ENCODE assay signal across 8 cellular contexts in genomic region chr12:108560321-108560721, GRCh38. TPM values are rescaled to one million over a fixed set of nuclear protein-coding genes. Genes with fewer than 3 reads are reported as not detected.
DNase-seq lines count a peak whose midpoint lies in the region; ATAC-seq, FAIRE-seq and TF ChIP-seq lines count a peak whose summit lies in the region.

No MANE protein-coding gene starts in this region.

- no peak overlapping the region for H3K14ac ChIP-seq in H1 (ENCODE audit: insufficient read length)

- DNase-seq in DND-41 (no peak), OCI-LY7 (ENCODE audit: low spot score) (no peak), H1 (ENCODE audit: low read depth in 1 of 2, low spot score in 2 of 2) (no peak), neural progenitor cell (ENCODE audit: low spot score) (no peak), SHP77 treated with DMSO at 0.1 percent for 48 hours (lab: John Stamatoyannopoulos, UW) (no peak)
- no peak for DNase-seq in effector CD4-positive, alpha-beta T cell

- peak overlapping the region; percentile 100 for H3K4me3 Mint-ChIP-seq in neural progenitor cell

- H3K27ac ChIP-seq in DND-41 (ENCODE audit: low read length) (peak overlapping the region; percentile 87), OCI-LY7 (ENCODE audit: low read depth, low read length, poor library complexity, severe bottlenecking) (peak overlapping the region; percentile 82), H1 (ENCODE audit: low read depth, low read length) (peak overlapping the region; percentile 99; the same call in 1 of the 2 replicates), neural progenitor cell (no peak overlapping the region)

- POLR2A ChIA-PET in OCI-LY7 (lab: Charles Lee) (interaction anchor here (0.6 to 15.0 kb wide), 7 partner anchors 8 to 537 kb away, joined by 3 to 309 read pairs (median 4); partner anchors contain the start of genes SELPLG and UNG), H1 (lab: Charles Lee; ENCODE audit: partially characterized antibody) (interaction anchor here (0.5 to 4.3 kb wide), 18 partner anchors 9 to 654 kb away, joined by 3 to 40 read pairs (median 6); partner anchors contain the start of gene FICD)

- H3K79me1 ChIP-seq in H1 (ENCODE audit: low read depth, low read length), result peaks cover 2% of the 10 kb centered on the region; the same call in 1 of the 2 replicates

- no peaks in the 10 kb centered on the region for H3K27me3 ChIP-seq in DND-41 (ENCODE audit: insufficient read depth, low read length, poor library complexity)
- H3K27me3 ChIP-seq in H1 (replicated peaks in 1 of 4; ENCODE audit: control insufficient read depth in 3 of 4, extremely low read depth in 1 of 4, insufficient read depth in 3 of 4, low read length in 3 of 4), result no peaks in the 10 kb centered on the region
- H3K27me3 ChIP-seq in neural progenitor cell, result no peaks in the 10 kb centered on the region

- peak overlapping the region; percentile 29; the same call in 1 of the 2 replicates for H2BK12ac ChIP-seq in H1 (ENCODE audit: low read depth, low read length)

- no peak for FAIRE-seq in H1 (lab: Jason Lieb, UNC)

- H4K5ac ChIP-seq in H1 (ENCODE audit: insufficient read length, low read depth, low read length), result no peak overlapping the region

- TF ChIP-seq CTCF in DND-41 (IDR thresholded peaks at IDR 0.05; ENCODE audit: borderline replicate concordance, extremely low read depth, low read length, poor library complexity, severe bottlenecking), result no peak
- no peak for TF ChIP-seq CTCF in OCI-LY7 (conservative IDR thresholded peaks at IDR 0.05; ENCODE audit: low read length)
- no peak for TF ChIP-seq CTCF in H1 (IDR thresholded peaks at IDR 0.05; ENCODE audit: control extremely low read depth in 1 of 3, insufficient read depth in 1 of 3, low read depth in 1 of 3, low read length in 3 of 3)
- no peak for TF ChIP-seq CTCF in neural progenitor cell (IDR thresholded peaks at IDR 0.05)

- H3K36me3 ChIP-seq in DND-41 (ENCODE audit: insufficient read depth, low read length), result peaks cover 56% of the 10 kb centered on the region
- peaks cover 51% of the 10 kb centered on the region for H3K36me3 ChIP-seq in OCI-LY7 (ENCODE audit: insufficient read depth, low read length)
- peaks cover 10 to 34% (median 12%) of the 10 kb centered on the region in 4 experiments for H3K36me3 ChIP-seq in H1 (ENCODE audit: control insufficient read depth in 2 of 4, insufficient read depth in 4 of 4, low read length in 3 of 4)
- peaks cover 6% of the 10 kb centered on the region for H3K36me3 ChIP-seq in neural progenitor cell

- CTCF ChIA-PET in OCI-LY7 (lab: Charles Lee; ENCODE audit: unreplicated experiment), result interaction anchor here (0.5 kb wide), 1 partner anchor 20 kb away, joined by 4 read pairs; no protein-coding TSS in a partner anchor
- CTCF ChIA-PET in H1 (lab: Charles Lee; ENCODE audit: partially characterized antibody), result interaction anchor here (1.1 to 24.3 kb wide), 4 partner anchors 10 to 104 kb away, joined by 3 to 523 read pairs (median 4); no protein-coding TSS in a partner anchor

- peaks cover 7% of the 10 kb centered on the region for H3K27me3 Mint-ChIP-seq in neural progenitor cell (ENCODE audit: insufficient read depth, low read depth)

- H3K9ac ChIP-seq in DND-41 (ENCODE audit: low read depth, low read length) (peak overlapping the region; percentile 75), H1 (replicated peaks in 1 of 4; ENCODE audit: extremely low read depth in 1 of 4, low read depth in 3 of 4, low read length in 3 of 4) (peak overlapping the region; percentile 88 to 100 (median 100)), neural progenitor cell (peak overlapping the region; percentile 91)

- H3F3A ChIP-seq in neural progenitor cell (ENCODE audit: low read depth), result peaks cover 15% of the 10 kb centered on the region

- H3K4me1 ChIP-seq in DND-41 (ENCODE audit: insufficient read depth, low read length) (peaks cover 68% of the 10 kb centered on the region), OCI-LY7 (ENCODE audit: insufficient read depth, low read length, poor library complexity, severe bottlenecking) (peaks cover 59% of the 10 kb centered on the region), H1 (replicated peaks in 1 of 4; ENCODE audit: control insufficient read depth in 3 of 4, insufficient read depth in 4 of 4, low read length in 3 of 4) (peaks cover 0 to 4% (median 0%) of the 10 kb centered on the region in 4 experiments; a peak in 1 of 7 replicates), neural progenitor cell (peaks cover 6% of the 10 kb centered on the region)

- H3K18ac ChIP-seq in H1 (ENCODE audit: extremely low read depth, low read length), result no peak overlapping the region

- H3K36me3 Mint-ChIP-seq in neural progenitor cell, result peaks cover 4% of the 10 kb centered on the region

- no peak for ATAC-seq in DND-41 (ENCODE audit: insufficient read depth, low read depth)
- ATAC-seq in GM18867 (IDR thresholded peaks at IDR 0.05; ENCODE audit: unreplicated experiment), result no peak
- ATAC-seq in HG03108 (IDR thresholded peaks at IDR 0.05; ENCODE audit: unreplicated experiment), result no peak

- intact Hi-C loops in OCI-LY7 (cut with micrococcal nuclease; ENCODE audit: unreplicated experiment), result loop anchor here (2.0 to 5.0 kb wide), 3 partner anchors 46 to 502 kb away; partner anchors contain the start of genes FICD and SSH1

- 7% methylated on average over 12 of the region's 12 CpGs; no CpG with 5 or more reads in 1 of the 2 experiments for WGBS in H1 (ENCODE audit: extremely low coverage in 1 of 2, insufficient coverage in 1 of 2, insufficient read length in 1 of 2, insufficient replicate concordance in 2 of 2, low coverage in 1 of 2, low lambda C conversion rate in 2 of 2, missing lambda C conversion rate in 1 of 2), 2 experiments

- H3K4me3 ChIP-seq in DND-41 (ENCODE audit: low read depth in 1 of 2, low read length in 2 of 2) (peak overlapping the region; percentile 81 to 88), OCI-LY7 (ENCODE audit: low read depth, low read length, poor library complexity, severe bottlenecking) (peak overlapping the region; percentile 79), H1 (ENCODE audit: extremely low read depth in 1 of 4, insufficient read depth in 2 of 4, low read depth in 3 of 4, low read length in 4 of 4) (peak overlapping the region; percentile 84 to 100 (median 94)), neural progenitor cell (peak overlapping the region; percentile 67)

- peak overlapping the region; percentile 99; the same call in 1 of the 2 replicates for H4K8ac ChIP-seq in H1 (ENCODE audit: extremely low read depth, insufficient read depth, low read length)

- no peaks in the 10 kb centered on the region for H3K9me3 Mint-ChIP-seq in neural progenitor cell

- H2BK5ac ChIP-seq in H1 (ENCODE audit: low read depth, low read length), result peak overlapping the region; percentile 100; the same call in 1 of the 2 replicates

- H3K4me2 ChIP-seq in DND-41 (ENCODE audit: insufficient read depth, low read length) (peak overlapping the region; percentile 92), OCI-LY7 (ENCODE audit: low read length) (peak overlapping the region; percentile 85), H1 (ENCODE audit: insufficient read depth in 1 of 2, low read depth in 2 of 2, low read length in 2 of 2) (peak overlapping the region; percentile 94 to 99), neural progenitor cell (peak overlapping the region; percentile 84)

- peak overlapping the region; percentile 99; the same call in 1 of the 2 replicates for H2AK5ac ChIP-seq in H1 (ENCODE audit: low read depth, low read length)

- H3K4ac ChIP-seq in H1 (replicated peaks; ENCODE audit: insufficient read length, low read depth, low read length), result no peak overlapping the region

- H2AFZ ChIP-seq in DND-41 (ENCODE audit: low read depth, low read length) (peak overlapping the region; percentile 94), OCI-LY7 (ENCODE audit: low read length) (no peak overlapping the region), H1 (ENCODE audit: low read length) (no peak overlapping the region), neural progenitor cell (replicated peaks) (no peak overlapping the region)

- H2BK120ac ChIP-seq in H1 (replicated peaks; ENCODE audit: low read depth, low read length), result no peak overlapping the region

- peaks cover 20% of the 10 kb centered on the region for H3K23me2 ChIP-seq in H1 (ENCODE audit: low read depth, low read length)

- H3K9me2 ChIP-seq in OCI-LY7 (ENCODE audit: insufficient read depth, low read length), result no peaks in the 10 kb centered on the region

- H3K27ac Mint-ChIP-seq in neural progenitor cell, result peak overlapping the region; percentile 72

- no peak overlapping the region for H2BK20ac ChIP-seq in H1 (ENCODE audit: low read length)

- peaks cover 43% of the 10 kb centered on the region for H3K4me1 Mint-ChIP-seq in neural progenitor cell

- no peak overlapping the region for H2BK15ac ChIP-seq in H1 (ENCODE audit: low read length)

- no peak for TF ChIP-seq RAD21 in H1 (IDR thresholded peaks at IDR 0.05 in 1 of 2, conservative IDR thresholded peaks at IDR 0.05 in 1 of 2; ENCODE audit: low read depth in 2 of 2, low read length in 2 of 2)

- H4K20me1 ChIP-seq in DND-41 (ENCODE audit: insufficient read depth, low read length), result peaks cover 50% of the 10 kb centered on the region
- peaks cover 5% of the 10 kb centered on the region; the same call in 1 of the 2 replicates for H4K20me1 ChIP-seq in OCI-LY7 (ENCODE audit: insufficient read depth, low read length)
- peaks cover 13 to 20% of the 10 kb centered on the region in 2 experiments for H4K20me1 ChIP-seq in H1 (replicated peaks in 1 of 2; ENCODE audit: control insufficient read depth in 1 of 2, insufficient read depth in 2 of 2, low read length in 2 of 2)
- peaks cover 47% of the 10 kb centered on the region for H4K20me1 ChIP-seq in neural progenitor cell (ENCODE audit: low read depth)

- H3K23ac ChIP-seq in H1 (ENCODE audit: insufficient read length), result no peak overlapping the region

- TF ChIP-seq POLR2A in H1 (IDR thresholded peaks at IDR 0.05; ENCODE audit: control extremely low read depth in 1 of 2, low read depth in 2 of 2, low read length in 2 of 2), result no peak; a peak in 1 of 3 replicates

- TF ChIP-seq EP300 in H1 (IDR thresholded peaks at IDR 0.05; ENCODE audit: borderline replicate concordance in 1 of 2, low read depth in 2 of 2, low read length in 2 of 2), result no peak

- H3K56ac ChIP-seq in H1 (replicated peaks; ENCODE audit: insufficient read length, low read depth, low read length), result no peak overlapping the region

- peaks cover 80% of the 10 kb centered on the region for H3K79me2 ChIP-seq in DND-41 (ENCODE audit: insufficient read depth, low read length)
- H3K79me2 ChIP-seq in OCI-LY7 (ENCODE audit: insufficient read depth, low read depth, low read length), result peaks cover 88% of the 10 kb centered on the region
- H3K79me2 ChIP-seq in H1 (ENCODE audit: control insufficient read depth in 1 of 2, insufficient read depth in 2 of 2, low read length in 2 of 2), result peaks cover 44 to 69% of the 10 kb centered on the region in 2 experiments
- peaks cover 79% of the 10 kb centered on the region for H3K79me2 ChIP-seq in neural progenitor cell (ENCODE audit: low read depth)

- no peak overlapping the region for H4K91ac ChIP-seq in H1 (replicated peaks; ENCODE audit: insufficient read length, low read length)

- BruUV-seq in OCI-LY7 (replicated peaks; lab: Mats Ljungman, UMichigan), result no TSS peak

- H3K9me3 ChIP-seq in DND-41 (ENCODE audit: insufficient read depth, low read length, severe bottlenecking), result no peaks in the 10 kb centered on the region
- no peaks in the 10 kb centered on the region for H3K9me3 ChIP-seq in OCI-LY7 (ENCODE audit: low read length)
- no peaks in the 10 kb centered on the region for H3K9me3 ChIP-seq in H1 (ENCODE audit: insufficient read depth in 2 of 2, low read depth in 1 of 2, low read length in 1 of 2)
- no peaks in the 10 kb centered on the region for H3K9me3 ChIP-seq in neural progenitor cell (ENCODE audit: low read depth)

RNA-seq across cellular contexts. Expression of gene SART3, which starts 0.7 kb away (rescaled TPM):
- 211 and 238 TPM in 2 replicates for total RNA-seq in OCI-LY7 (2014; rRNA removed; shearing (Covaris generic))
- 130 and 143 TPM in 2 replicates for total RNA-seq in OCI-LY7 (2022)
- 89.6 and 103 TPM in 2 replicates for total RNA-seq in H1 (2021; fragmentation: NEBNext Ultra II Directional; extraction: Animal tissue kit (Norgen Biotek cat#: 25700))
- polyA plus RNA-seq in H1 (2011; rRNA removed), result 16.0 and 21.4 TPM in 2 replicates
- polyA plus RNA-seq in H1 (2011; cell fraction: cytosol; rRNA removed), result 38.1 TPM
- 57.9 TPM for polyA plus RNA-seq in H1 (2011; cell fraction: nucleus; rRNA removed)
- polyA plus RNA-seq in H1 (2012, experiment 1 of 2), result 66.9 to 81.1 TPM (median 74.1 TPM) in 4 replicates
- polyA plus RNA-seq in H1 (2012, experiment 2 of 2), result 10.3 TPM
- polyA plus RNA-seq in H1 (2013, experiment 1 of 2), result 46.8 TPM
- 41.7 TPM for polyA plus RNA-seq in H1 (2013, experiment 2 of 2)
- polyA minus RNA-seq in H1 (2011; rRNA and poly(A)+ RNA removed), result 53.9 and 54.8 TPM in 2 replicates
- polyA minus RNA-seq in H1 (2011; cell fraction: cytosol; rRNA and poly(A)+ RNA removed), result 43.7 TPM
- 142 TPM for polyA minus RNA-seq in H1 (2011; cell fraction: nucleus; rRNA and poly(A)+ RNA removed)
- total RNA-seq in neural progenitor cell (ENCODE audit: low replicate concordance), result 79.0 and 116 TPM in 2 replicates

RNA-seq across cellular contexts. Expression of gene ISCU, which starts 2.1 kb away (rescaled TPM):
- 137 and 146 TPM in 2 replicates for total RNA-seq in OCI-LY7 (2014; rRNA removed; shearing (Covaris generic))
- total RNA-seq in OCI-LY7 (2022) (123 and 130 TPM in 2 replicates), neural progenitor cell (ENCODE audit: low replicate concordance) (78.9 TPM in 2 replicates)
- total RNA-seq in H1 (2021; fragmentation: NEBNext Ultra II Directional; extraction: Animal tissue kit (Norgen Biotek cat#: 25700)), result 78.1 and 82.3 TPM in 2 replicates
- polyA plus RNA-seq in H1 (2011; rRNA removed), result 54.5 and 72.1 TPM in 2 replicates
- polyA plus RNA-seq in H1 (2011; cell fraction: cytosol; rRNA removed), result 78.1 TPM
- 62.2 TPM for polyA plus RNA-seq in H1 (2011; cell fraction: nucleus; rRNA removed)
- 90.4 to 92.7 TPM (median 91.1 TPM) in 4 replicates for polyA plus RNA-seq in H1 (2012, experiment 1 of 2)
- polyA plus RNA-seq in H1 (2012, experiment 2 of 2), result 48.9 TPM
- polyA plus RNA-seq in H1 (2013, experiment 1 of 2), result 70.5 TPM
- 70.7 TPM for polyA plus RNA-seq in H1 (2013, experiment 2 of 2)
- polyA minus RNA-seq in H1 (2011; rRNA and poly(A)+ RNA removed), result 43.8 and 59.1 TPM in 2 replicates
- 19.7 TPM for polyA minus RNA-seq in H1 (2011; cell fraction: cytosol; rRNA and poly(A)+ RNA removed)
- 42.0 TPM for polyA minus RNA-seq in H1 (2011; cell fraction: nucleus; rRNA and poly(A)+ RNA removed)

RNA-seq across cellular contexts. Expression of gene TMEM119, which starts 37.6 kb away (rescaled TPM):
- not detected in 2 replicates for total RNA-seq in OCI-LY7 (2014; rRNA removed; shearing (Covaris generic))
- total RNA-seq in OCI-LY7 (2022) (not detected in 2 replicates), neural progenitor cell (ENCODE audit: low replicate concordance) (0.97 and 2.0 TPM in 2 replicates)
- total RNA-seq in H1 (2021; fragmentation: NEBNext Ultra II Directional; extraction: Animal tissue kit (Norgen Biotek cat#: 25700)), result 0.48 and 0.61 TPM in 2 replicates
- 0.35 TPM in 2 replicates for polyA plus RNA-seq in H1 (2011; rRNA removed)
- polyA plus RNA-seq in H1 (2011; cell fraction: cytosol; rRNA removed), result 0.41 TPM
- polyA plus RNA-seq in H1 (2011; cell fraction: nucleus; rRNA removed), result 0.27 TPM
- 0.16 to 0.42 TPM (median 0.24 TPM) in 4 replicates for polyA plus RNA-seq in H1 (2012, experiment 1 of 2)
- polyA plus RNA-seq in H1 (2012, experiment 2 of 2), result 0.26 TPM
- polyA plus RNA-seq in H1 (2013, experiment 1 of 2), result 0.55 TPM
- polyA plus RNA-seq in H1 (2013, experiment 2 of 2), result 0.68 TPM
- not detected in 2 replicates for polyA minus RNA-seq in H1 (2011; rRNA and poly(A)+ RNA removed)
- polyA minus RNA-seq in H1 (2011; cell fraction: cytosol; rRNA and poly(A)+ RNA removed), result not detected
- polyA minus RNA-seq in H1 (2011; cell fraction: nucleus; rRNA and poly(A)+ RNA removed), result not detected

RNA-seq across cellular contexts. Expression of gene FICD, which starts 45.2 kb away (rescaled TPM):
- 8.4 and 13.1 TPM in 2 replicates for total RNA-seq in OCI-LY7 (2014; rRNA removed; shearing (Covaris generic))
- total RNA-seq in OCI-LY7 (2022) (9.0 and 9.9 TPM in 2 replicates), neural progenitor cell (ENCODE audit: low replicate concordance) (5.4 and 7.1 TPM in 2 replicates)
- 6.0 TPM in 2 replicates for total RNA-seq in H1 (2021; fragmentation: NEBNext Ultra II Directional; extraction: Animal tissue kit (Norgen Biotek cat#: 25700))
- 2.2 and 3.0 TPM in 2 replicates for polyA plus RNA-seq in H1 (2011; rRNA removed)
- polyA plus RNA-seq in H1 (2011; cell fraction: cytosol; rRNA removed), result 2.3 TPM
- 6.1 TPM for polyA plus RNA-seq in H1 (2011; cell fraction: nucleus; rRNA removed)
- 4.6 to 6.0 TPM (median 5.7 TPM) in 4 replicates for polyA plus RNA-seq in H1 (2012, experiment 1 of 2)
- 1.9 TPM for polyA plus RNA-seq in H1 (2012, experiment 2 of 2)
- polyA plus RNA-seq in H1 (2013, experiment 1 of 2), result 5.6 TPM
- polyA plus RNA-seq in H1 (2013, experiment 2 of 2), result 6.5 TPM
- 5.3 TPM in 2 replicates for polyA minus RNA-seq in H1 (2011; rRNA and poly(A)+ RNA removed)
- 4.6 TPM for polyA minus RNA-seq in H1 (2011; cell fraction: cytosol; rRNA and poly(A)+ RNA removed)
- 7.9 TPM for polyA minus RNA-seq in H1 (2011; cell fraction: nucleus; rRNA and poly(A)+ RNA removed)
